Comparison of ENCODE assay signal across 8 cellular contexts in the genomic region with DNA sequence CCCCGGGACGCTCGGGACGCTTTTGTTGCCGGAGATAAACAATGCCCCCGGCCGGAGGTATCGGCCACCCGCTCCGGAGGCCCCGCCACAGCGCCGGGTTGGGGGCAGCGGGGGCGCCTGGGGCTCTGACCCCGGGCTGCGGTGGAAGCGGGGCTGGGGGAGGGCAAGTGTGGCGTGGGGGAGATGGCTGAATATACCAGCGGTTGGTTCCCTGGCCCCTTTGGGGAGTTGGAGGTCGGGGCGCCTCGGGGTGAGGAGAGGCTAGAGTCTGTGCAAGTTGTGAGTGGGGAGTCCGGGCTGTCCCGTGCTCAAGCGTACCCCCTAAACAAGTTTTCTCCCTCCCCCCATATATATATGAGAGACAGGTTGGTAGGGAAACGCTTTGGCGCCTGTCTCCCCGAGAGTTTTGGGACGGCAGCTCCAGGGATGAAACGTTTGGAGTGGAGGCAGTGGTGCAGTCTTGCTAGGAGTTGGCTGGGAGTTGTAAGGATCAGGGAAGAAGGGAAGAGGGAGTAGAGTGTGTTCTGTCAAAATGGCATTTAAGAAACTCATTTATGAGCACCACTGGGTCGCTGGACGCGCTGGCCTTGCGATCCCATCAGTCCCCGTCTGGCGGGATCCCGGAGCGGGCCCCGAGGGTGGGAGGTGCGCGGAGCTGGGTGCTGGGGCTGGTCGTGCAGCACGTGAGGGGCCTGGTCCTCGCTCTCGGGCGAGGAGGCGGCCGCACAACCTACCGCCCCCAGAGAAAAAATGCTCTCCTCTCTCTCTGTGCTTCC. TPM values are rescaled to one million over a fixed set of nuclear protein-coding genes. Genes with fewer than 3 reads are reported as not detected.
DNase-seq lines count a peak whose midpoint lies in the region; TF ChIP-seq lines count a peak whose summit lies in the region.

No MANE protein-coding gene starts in this region.

- H3K4me3 Mint-ChIP-seq in brain, result peak overlapping the region; percentile 83 to 96 (median 89)
- H3K4me3 Mint-ChIP-seq in stimulated activated naive CD8-positive, alpha-beta T cell treated with anti-CD3 and anti-CD28 coated beads, Interleukin-15, Interleukin-2, amounts not matched to agents 100 ng/mL and 50 ng/mL, for 24 hours, result peak overlapping the region; percentile 83

- no peaks in the 10 kb centered on the region for H3K36me3 ChIP-seq in kidney epithelial cell (ENCODE audit: control insufficient read depth, insufficient read depth, low read length)

- peak overlapping the region; percentile 88 to 97 (median 96) for H3K27ac Mint-ChIP-seq in brain
- no peak overlapping the region for H3K27ac Mint-ChIP-seq in stimulated activated naive CD8-positive, alpha-beta T cell treated with anti-CD3 and anti-CD28 coated beads, Interleukin-15, Interleukin-2, amounts not matched to agents 100 ng/mL and 50 ng/mL, for 24 hours

- H3K4me1 Mint-ChIP-seq in brain, result peaks cover 43% of the 10 kb centered on the region
- peaks cover 27% of the 10 kb centered on the region for H3K4me1 Mint-ChIP-seq in stimulated activated naive CD8-positive, alpha-beta T cell treated with anti-CD3 and anti-CD28 coated beads, Interleukin-15, Interleukin-2, amounts not matched to agents 100 ng/mL and 50 ng/mL, for 24 hours (ENCODE audit: low read depth)

- H3K4me3 ChIP-seq in GM12865 (ENCODE audit: low read depth, low read length) (peak overlapping the region; percentile 51), kidney epithelial cell (ENCODE audit: low read depth, low read length) (peak overlapping the region; percentile 80)

- peaks cover 19% of the 10 kb centered on the region for H3K27me3 Mint-ChIP-seq in brain
- peaks cover 62% of the 10 kb centered on the region for H3K27me3 Mint-ChIP-seq in stimulated activated naive CD8-positive, alpha-beta T cell treated with anti-CD3 and anti-CD28 coated beads, Interleukin-15, Interleukin-2, amounts not matched to agents 100 ng/mL and 50 ng/mL, for 24 hours

- H3K27me3 ChIP-seq in kidney epithelial cell (ENCODE audit: control insufficient read depth, insufficient read depth, low read length), result no peaks in the 10 kb centered on the region

- TF ChIP-seq CTCF in GM12865 (IDR thresholded peaks at IDR 0.05; ENCODE audit: insufficient read depth, low read depth, low read length, missing control alignments) (peak; percentile 2), brain (conservative IDR thresholded peaks at IDR 0.05) (no peak), kidney epithelial cell (IDR thresholded peaks at IDR 0.05; ENCODE audit: insufficient read depth, low read length, poor library complexity, severe bottlenecking) (no peak)

- H3K36me3 Mint-ChIP-seq in brain, result peaks cover 11% of the 10 kb centered on the region
- H3K36me3 Mint-ChIP-seq in stimulated activated naive CD8-positive, alpha-beta T cell treated with anti-CD3 and anti-CD28 coated beads, Interleukin-15, Interleukin-2, amounts not matched to agents 100 ng/mL and 50 ng/mL, for 24 hours (ENCODE audit: low read depth), result no peaks in the 10 kb centered on the region

- no peak for DNase-seq in GM12865 (ENCODE audit: low read depth)
- peak; percentile 1 for DNase-seq in NCI-H128 (lab: John Stamatoyannopoulos, UW; ENCODE audit: unreplicated experiment)
- no peak for DNase-seq in kidney epithelial cell (ENCODE audit: low read depth)
- no peak for DNase-seq in RKO (ENCODE audit: low spot score)
- no peak for DNase-seq in putamen (ENCODE audit: low spot score)
- DNase-seq in NCI-H2196 (lab: John Stamatoyannopoulos, UW; ENCODE audit: unreplicated experiment), result no peak

- peaks cover 0 to 6% (median 0%) of the 10 kb centered on the region in 5 experiments for H3K9me3 Mint-ChIP-seq in brain
- H3K9me3 Mint-ChIP-seq in stimulated activated naive CD8-positive, alpha-beta T cell treated with anti-CD3 and anti-CD28 coated beads, Interleukin-15, Interleukin-2, amounts not matched to agents 100 ng/mL and 50 ng/mL, for 24 hours, result no peaks in the 10 kb centered on the region

RNA-seq across cellular contexts. Expression of a gene that starts 1.0 kb away (rescaled TPM):
- polyA plus RNA-seq in brain (ENCODE audit: insufficient read depth, low read depth, low replicate concordance), result 1.8 TPM
- total RNA-seq in kidney epithelial cell, result 1.2 and 2.1 TPM in 2 replicates

RNA-seq across cellular contexts. Expression of a gene that starts 33.8 kb away (rescaled TPM):
- polyA plus RNA-seq in brain (ENCODE audit: insufficient read depth, low read depth, low replicate concordance), result 3.8 TPM
- total RNA-seq in kidney epithelial cell, result 17.1 and 17.7 TPM in 2 replicates
